1 cellular context compared by ENCODE assay signal in genomic region chr12:122094735-122095561, GRCh38.
TF ChIP-seq lines count a peak whose summit lies in the region.

No MANE protein-coding gene starts in this region.

TF ChIP-seq in HEK293, 187 proteins besides CTCF, POLR2A, EP300 and RAD21 (continued from another document and continues in another):
- TF ChIP-seq ZBTB49 (tag by site-specific recombination; IDR thresholded peaks at IDR 0.05; ENCODE audit: low read depth) (no peak), ZSCAN30 (tag by site-specific recombination; IDR thresholded peaks at IDR 0.05) (no peak), HIC1 (tag by site-specific recombination; IDR thresholded peaks at IDR 0.05) (0 out of 2 replicates have a peak, but pooled peaks have one; percentile 52), ZNF639 (tag by site-specific recombination; IDR thresholded peaks at IDR 0.05) (peak; percentile 88), ZNF776 (tag by site-specific recombination; IDR thresholded peaks at IDR 0.05; ENCODE audit: borderline replicate concordance) (peak; percentile 32; the same call in 1 of the 2 replicates), ZFP69B (tag by site-specific recombination; IDR thresholded peaks at IDR 0.05) (0 out of 2 replicates have a peak, but pooled peaks have one; percentile 49), ZNF600 (tag by site-specific recombination; IDR thresholded peaks at IDR 0.05) (peak; percentile 93), ZNF112 (tag by site-specific recombination; IDR thresholded peaks at IDR 0.05) (0 out of 2 replicates have a peak, but pooled peaks have one; percentile 52), ZNF2 (tag by site-specific recombination; IDR thresholded peaks at IDR 0.05) (peak; percentile 86), ATF2 (tag by site-specific recombination; IDR thresholded peaks at IDR 0.05; ENCODE audit: low read depth) (no peak), TSHZ1 (tag by site-specific recombination; IDR thresholded peaks at IDR 0.05; ENCODE audit: borderline replicate concordance) (no peak), ZNF514 (tag by site-specific recombination; IDR thresholded peaks at IDR 0.05) (no peak), ZNF664 (tag by site-specific recombination; IDR thresholded peaks at IDR 0.05) (no peak), ZNF121 (tag by site-specific recombination; IDR thresholded peaks at IDR 0.05) (0 out of 2 replicates have a peak, but pooled peaks have one; percentile 31), ZNF596 (tag by site-specific recombination; IDR thresholded peaks at IDR 0.05) (no peak), ZNF416 (tag by site-specific recombination; IDR thresholded peaks at IDR 0.05) (no peak), ZNF132 (tag by site-specific recombination; IDR thresholded peaks at IDR 0.05; ENCODE audit: borderline replicate concordance) (no peak), ZFP3 (tag by site-specific recombination; IDR thresholded peaks at IDR 0.05; ENCODE audit: low read depth) (no peak), ZNF670 (tag by site-specific recombination; IDR thresholded peaks at IDR 0.05; ENCODE audit: low read depth) (peak; percentile 33; the same call in 1 of the 2 replicates), ZNF658 (tag by site-specific recombination; IDR thresholded peaks at IDR 0.05) (no peak), GLI2 (tag by site-specific recombination; IDR thresholded peaks at IDR 0.05; ENCODE audit: borderline replicate concordance, low read depth) (no peak), ZNF157 (tag by site-specific recombination; IDR thresholded peaks at IDR 0.05) (0 out of 2 replicates have a peak, but pooled peaks have one; percentile 48), PRDM1 (tag by site-specific recombination; IDR thresholded peaks at IDR 0.05) (no peak), ZNF473 (tag by site-specific recombination; IDR thresholded peaks at IDR 0.05) (peak; percentile 75; the same call in 1 of the 2 replicates), ZNF548 (tag by site-specific recombination; IDR thresholded peaks at IDR 0.05) (0 out of 2 replicates have a peak, but pooled peaks have one; percentile 38), ZNF280C (tag by site-specific recombination; IDR thresholded peaks at IDR 0.05) (no peak), EGR2 (tag by site-specific recombination; IDR thresholded peaks at IDR 0.05; ENCODE audit: low read depth) (peak; percentile 88), ZNF37A (tag by site-specific recombination; IDR thresholded peaks at IDR 0.05) (no peak), ZNF707 (tag by site-specific recombination; IDR thresholded peaks at IDR 0.05) (no peak; the same call in 1 of the 2 replicates), ZNF175 (tag by site-specific recombination; IDR thresholded peaks at IDR 0.05) (peak; percentile 75; the same call in 1 of the 2 replicates), PRDM4 (tag by site-specific recombination; IDR thresholded peaks at IDR 0.05) (0 out of 2 replicates have a peak, but pooled peaks have one; percentile 25), SCRT2 (tag by site-specific recombination; IDR thresholded peaks at IDR 0.05) (no peak), ZNF785 (tag by site-specific recombination; IDR thresholded peaks at IDR 0.05) (peak; percentile 79; the same call in 1 of the 2 replicates), BCL6B (tag by site-specific recombination; IDR thresholded peaks at IDR 0.05) (peak; percentile 35; the same call in 1 of the 2 replicates), ZNF274 (IDR thresholded peaks at IDR 0.05; ENCODE audit: low read length) (no peak), ZNF274 (tag by site-specific recombination; IDR thresholded peaks at IDR 0.05; ENCODE audit: borderline replicate concordance) (peak; percentile 66; the same call in 1 of the 2 replicates), ZBTB7A (tag by site-specific recombination; IDR thresholded peaks at IDR 0.05; ENCODE audit: low read depth) (no peak), ZNF146 (tag by site-specific recombination; IDR thresholded peaks at IDR 0.05) (peak; percentile 45; the same call in 1 of the 2 replicates), ZNF645 (tag by site-specific recombination; IDR thresholded peaks at IDR 0.05) (0 out of 2 replicates have a peak, but pooled peaks have one; percentile 53), ZBTB17 (tag by site-specific recombination; IDR thresholded peaks at IDR 0.05) (peak; percentile 53), ZNF211 (tag by site-specific recombination; IDR thresholded peaks at IDR 0.05; ENCODE audit: low read depth) (0 out of 2 replicates have a peak, but pooled peaks have one; percentile 14), ZNF580 (tag by site-specific recombination; IDR thresholded peaks at IDR 0.05) (peak; percentile 61), SP7 (tag by site-specific recombination; IDR thresholded peaks at IDR 0.05) (peak; percentile 17; the same call in 1 of the 2 replicates)
